ENCODE assay signal across 8 cellular contexts in the genomic region with DNA sequence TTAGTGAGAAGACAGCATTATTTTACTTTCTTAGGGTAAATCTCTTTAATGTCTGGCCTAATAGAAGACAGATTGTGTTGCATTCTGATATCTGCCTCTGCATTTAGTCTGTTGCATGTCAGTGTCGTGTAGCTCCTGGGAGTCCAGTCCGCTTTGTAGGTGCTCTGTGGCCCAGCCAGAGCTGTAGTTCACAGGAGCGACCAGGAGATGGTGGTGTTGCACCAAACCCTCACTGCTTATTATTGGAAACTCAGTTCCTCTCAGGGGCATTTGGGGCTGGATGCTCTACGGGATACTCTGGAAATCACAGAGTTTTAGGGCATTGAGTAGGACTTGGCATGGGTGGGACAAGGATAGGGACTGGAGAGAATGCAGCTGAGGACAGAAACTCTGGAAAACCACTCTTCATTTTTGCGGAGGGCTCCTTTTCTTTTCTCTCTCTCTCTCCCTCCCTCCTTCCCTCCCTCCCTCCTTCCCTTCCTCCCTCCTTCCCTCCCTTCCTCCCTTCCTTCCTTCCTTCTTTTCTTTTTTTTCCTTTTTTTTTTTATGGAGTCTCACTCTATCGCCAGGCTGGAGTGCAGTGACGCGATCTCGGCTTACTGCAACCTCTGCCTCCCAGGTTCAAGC. TPM values are rescaled to one million over a fixed set of nuclear protein-coding genes. Genes with fewer than 3 reads are reported as not detected.
DNase-seq lines count a peak whose midpoint lies in the region; ATAC-seq and TF ChIP-seq lines count a peak whose summit lies in the region.

No MANE protein-coding gene starts in this region.

- peak; percentile 76 for DNase-seq in ACHN
- DNase-seq in GM13976 (ENCODE audit: low spot score): peak; percentile 79
- DNase-seq in NCI-H2171 treated with DMSO at 0.1 percent for 48 hours (lab: John Stamatoyannopoulos, UW): peak; percentile 82
- peak; percentile 52 for DNase-seq in activated B cell treated with CpG ODN at 0.5 μM for 24 hours
- DNase-seq in cardiac fibroblast (ENCODE audit: low read depth in 2 of 2): peak; percentile 82 to 84
- no peak for DNase-seq in kidney epithelial cell (ENCODE audit: low read depth)
- peak; percentile 71 to 77 for DNase-seq in stimulated activated CD4-positive, alpha-beta T cell treated with anti-CD3 and anti-CD28 coated beads, Interleukin-2, amount 100 ng/mL, for 48 hours

- in situ Hi-C loops in ACHN (cut with HindIII; ENCODE audit: low pct_ligation_motif_present, low pct_unique_long_range_greater_than_20kb, low sequenced_read_pairs) (no loop called here), GM13976 (cut with MboI; ENCODE audit: low sequenced_read_pairs, unreplicated experiment) (no loop called here)

- H3K27me3 ChIP-seq in kidney epithelial cell (ENCODE audit: control insufficient read depth, insufficient read depth, low read length): no peaks in the 10 kb centered on the region

- TF ChIP-seq CTCF in GM13976 (IDR thresholded peaks at IDR 0.05; ENCODE audit: borderline replicate concordance, control extremely low read depth, extremely low read depth, insufficient read depth, missing control alignments): peak; percentile 82
- no peak for TF ChIP-seq CTCF in activated B cell treated with CpG ODN at 0.5 μM for 24 hours (IDR thresholded peaks at IDR 0.05)
- peak; percentile 97 for TF ChIP-seq CTCF in cardiac fibroblast (IDR thresholded peaks at IDR 0.05; ENCODE audit: low read depth, low read length)
- peak; percentile 90 for TF ChIP-seq CTCF in kidney epithelial cell (IDR thresholded peaks at IDR 0.05; ENCODE audit: insufficient read depth, low read length, poor library complexity, severe bottlenecking)

- H3K4me3 ChIP-seq in cardiac fibroblast (replicated peaks in 1 of 2; ENCODE audit: low read depth in 2 of 2, low read length in 2 of 2): no peak overlapping the region
- H3K4me3 ChIP-seq in kidney epithelial cell (ENCODE audit: low read depth, low read length): no peak overlapping the region

- H3K36me3 Mint-ChIP-seq in activated B cell treated with CpG ODN at 0.5 μM for 24 hours (ENCODE audit: low read depth): peaks cover 63% of the 10 kb centered on the region

- POLR2A ChIA-PET in activated B cell treated with CpG ODN at 0.5 μM for 24 hours (lab: Charles Lee): no interaction called here

- H3K4me1 Mint-ChIP-seq in activated B cell treated with CpG ODN at 0.5 μM for 24 hours: peaks cover 54% of the 10 kb centered on the region

- intact Hi-C loops in activated B cell treated with CpG ODN at 0.5 μM for 24 hours (cut with micrococcal nuclease): loop anchor here (1.0 kb wide), 1 partner anchor 224 kb away; no protein-coding TSS in a partner anchor

- CTCF ChIA-PET in activated B cell treated with CpG ODN at 0.5 μM for 24 hours (lab: Charles Lee): interaction anchor here (0.6 to 1.3 kb wide), 9 partner anchors 12 to 1253 kb away, joined by 3 to 5 read pairs (median 3); no protein-coding TSS in a partner anchor

- no peaks in the 10 kb centered on the region for H3K9me3 Mint-ChIP-seq in activated B cell treated with CpG ODN at 0.5 μM for 24 hours

- H3K27me3 Mint-ChIP-seq in activated B cell treated with CpG ODN at 0.5 μM for 24 hours: no peaks in the 10 kb centered on the region

- H3K27ac Mint-ChIP-seq in activated B cell treated with CpG ODN at 0.5 μM for 24 hours: no peak overlapping the region

- no peak overlapping the region for H3K4me3 Mint-ChIP-seq in activated B cell treated with CpG ODN at 0.5 μM for 24 hours

- no peaks in the 10 kb centered on the region for H3K36me3 ChIP-seq in kidney epithelial cell (ENCODE audit: control insufficient read depth, insufficient read depth, low read length)

- ATAC-seq in activated B cell treated with CpG ODN at 0.5 μM for 24 hours (ENCODE audit: low read depth) (peak; percentile 87), GM18511 (IDR thresholded peaks at IDR 0.05; ENCODE audit: unreplicated experiment) (no peak)

RNA-seq across cellular contexts. Expression of gene MIAT, which starts 21.7 kb away (rescaled TPM):
- 6.6 and 7.3 TPM in 2 replicates for total RNA-seq in activated B cell treated with CpG ODN at 0.5 μM for 24 hours
- total RNA-seq in kidney epithelial cell: 0.50 and 3.0 TPM in 2 replicates

RNA-seq across cellular contexts. Expression of gene CRYBA4, which starts 57.4 kb away (rescaled TPM):
- total RNA-seq in activated B cell treated with CpG ODN at 0.5 μM for 24 hours: not detected in 2 replicates
- not detected in 2 replicates for total RNA-seq in kidney epithelial cell
